In the genomic region with DNA sequence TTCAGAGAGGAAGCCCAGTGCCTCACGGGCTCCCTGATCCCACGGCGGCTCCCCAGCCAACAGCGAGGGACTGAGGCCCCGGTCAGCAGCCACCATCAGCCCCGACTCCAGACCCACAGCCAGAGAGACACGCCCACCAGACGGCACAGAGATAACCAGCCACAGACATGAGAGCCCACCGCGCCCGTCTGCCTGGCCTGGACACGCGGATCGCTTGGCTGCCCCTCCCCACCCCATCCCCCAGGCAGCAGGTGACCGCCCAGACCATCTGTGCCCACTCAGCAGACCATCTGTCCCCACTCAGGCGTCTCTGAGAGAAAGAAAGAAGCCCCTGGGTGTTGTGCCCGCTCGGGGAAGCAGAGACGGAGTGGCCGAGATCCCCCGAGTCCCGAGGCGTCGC, we compare ENCODE assay signal across 20 cellular contexts. TPM values are rescaled to one million over a fixed set of nuclear protein-coding genes. Genes with fewer than 3 reads are reported as not detected.
DNase-seq lines count a peak whose midpoint lies in the region; ATAC-seq and TF ChIP-seq lines count a peak whose summit lies in the region.
"Had no signal": no experiment of that assay in that cellular context is flagged by ENCODE, and none has a peak within 500 bp of the region (broad histone marks: within the 10 kb centered on the region; RNA-seq: fewer than 3 reads in every experiment).

No MANE protein-coding gene starts in this region.

- H3K4me2 ChIP-seq in SK-N-SH, result no peak overlapping the region

- peaks cover 0 to 23% of the 10 kb centered on the region in 2 experiments; a peak in 1 of 4 replicates for H3K4me1 ChIP-seq in SK-N-SH (ENCODE audit: control insufficient read depth in 1 of 2, insufficient read depth in 2 of 2, low read depth in 1 of 2, low read length in 1 of 2)

- in situ Hi-C loops in ACHN (cut with HindIII; ENCODE audit: low pct_ligation_motif_present, low pct_unique_long_range_greater_than_20kb, low sequenced_read_pairs), result no loop called here

- H4K20me1 ChIP-seq in SK-N-SH (ENCODE audit: insufficient read depth), result no peaks in the 10 kb centered on the region

- H3K9me3 ChIP-seq in SK-N-SH, result no peaks in the 10 kb centered on the region
- H3K9me3 ChIP-seq: MG63 had no signal

- H3K27me3 ChIP-seq in SK-N-SH (ENCODE audit: insufficient read depth), result no peaks in the 10 kb centered on the region

- no peaks in the 10 kb centered on the region for H3K9me2 ChIP-seq in SK-N-SH

- H3K4me3 ChIP-seq in SK-N-SH (ENCODE audit: low read depth in 2 of 2, low read length in 1 of 2), result no peak overlapping the region
- H3K4me3 ChIP-seq: GM23248, MG63 had no signal

- no peak for TF ChIP-seq CTCF in SK-N-SH (IDR thresholded peaks at IDR 0.05)

- no peak for ATAC-seq in SK-N-SH treated with all-trans-retinoic acid at 6 μM for 48 hours
- ATAC-seq: CD8-positive, alpha-beta T cell; T-helper 17 cell had no signal

- CTCF ChIA-PET in SK-N-SH (lab: Yijun Ruan, JAX), result no interaction called here

- H3F3A ChIP-seq in SK-N-SH (replicated peaks; ENCODE audit: insufficient read depth), result no peaks in the 10 kb centered on the region

- no peak for TF ChIP-seq EP300 in SK-N-SH (IDR thresholded peaks at IDR 0.05; ENCODE audit: borderline replicate concordance in 1 of 2, low read depth in 1 of 2, low read length in 1 of 2)

- no peak for TF ChIP-seq RAD21 in SK-N-SH (IDR thresholded peaks at IDR 0.05; ENCODE audit: low read length)

- H3K36me3 ChIP-seq in SK-N-SH (replicated peaks in 1 of 2; ENCODE audit: control insufficient read depth in 1 of 2, insufficient read depth in 2 of 2, low read length in 1 of 2), result no peaks in the 10 kb centered on the region
- H3K36me3 ChIP-seq: MG63 had no signal

- H3K9ac ChIP-seq in SK-N-SH, result no peak overlapping the region
- H3K9ac ChIP-seq: GM23248 had no signal

- no peak overlapping the region for H2AFZ ChIP-seq in SK-N-SH (ENCODE audit: low read depth)
- H2AFZ ChIP-seq: GM23248 had no signal

- H3K79me2 ChIP-seq in SK-N-SH (ENCODE audit: insufficient read depth), result no peaks in the 10 kb centered on the region

- peak overlapping the region in 1 of 2 experiments; percentile 74; a peak in 2 of 4 replicates for H3K27ac ChIP-seq in SK-N-SH (ENCODE audit: low read depth in 2 of 2, low read length in 1 of 2)
- H3K27ac ChIP-seq: GM23248 had no signal

- POLR2A ChIA-PET in SK-N-SH (lab: Yijun Ruan, JAX), result interaction anchor here (0.6 kb wide), 1 partner anchor 43 kb away, joined by 3 read pairs; no protein-coding TSS in a partner anchor

- WGBS in SK-N-SH (ENCODE audit: low lambda C conversion rate), result 47% methylated on average over 3 of the region's 24 CpGs

- DNase-seq in SK-N-SH, result peak; percentile 84
- DNase-seq in NCI-H69 (lab: John Stamatoyannopoulos, UW), result peak; percentile 39
- DNase-seq in cerebellar cortex (ENCODE audit: low spot score), result peak; percentile 76
- DNase-seq in retina, result peak; percentile 77
- DNase-seq in ACHN, result no peak
- no peak for DNase-seq in NCI-H774 (lab: John Stamatoyannopoulos, UW)
- no peak for DNase-seq in NCI-H146 (lab: John Stamatoyannopoulos, UW)
- DNase-seq: CD8-positive, alpha-beta T cell; DND-41; GM23248; HCEC 1CT; Kasumi-1; MG63; NCI-H1048; NCI-H1436; NCI-H2029; SHP77 treated with DMSO at 0.1 percent for 48 hours; T-helper 17 cell had no signal

TF ChIP-seq in SK-N-SH, 30 proteins besides CTCF, POLR2A, EP300 and RAD21 (continues in another document):
- no peak for TF ChIP-seq RXRA (IDR thresholded peaks at IDR 0.05; ENCODE audit: borderline replicate concordance, low read depth)
- TF ChIP-seq JUND (IDR thresholded peaks at IDR 0.05), result no peak
- no peak for TF ChIP-seq MAX (IDR thresholded peaks at IDR 0.05; ENCODE audit: low read depth)
- TF ChIP-seq GATA2 (CRISPR knock-in tag; IDR thresholded peaks at IDR 0.05), result no peak
- no peak for TF ChIP-seq TCF12 (IDR thresholded peaks at IDR 0.05)
- no peak for TF ChIP-seq SIN3A (IDR thresholded peaks at IDR 0.05; ENCODE audit: borderline replicate concordance, low read depth, low read length)
- TF ChIP-seq FOSL2 (IDR thresholded peaks at IDR 0.05; ENCODE audit: borderline replicate concordance, low read depth), result no peak
- no peak for TF ChIP-seq SMC3 (IDR thresholded peaks at IDR 0.05; ENCODE audit: low read depth, low read length)
- TF ChIP-seq USF1 (IDR thresholded peaks at IDR 0.05; ENCODE audit: borderline replicate concordance, low read depth), result no peak

TF ChIP-seq in SK-N-SH treated with all-trans-retinoic acid at 6 μM for 48 hours, 23 proteins besides CTCF, POLR2A, EP300 and RAD21 (continues in another document):
- TF ChIP-seq ARNTL (CRISPR knock-in tag; IDR thresholded peaks at IDR 0.05; ENCODE audit: borderline replicate concordance, low read depth), result no peak
- TF ChIP-seq ZNF8 (CRISPR knock-in tag; IDR thresholded peaks at IDR 0.05), result no peak
- TF ChIP-seq SNAI2 (CRISPR knock-in tag; IDR thresholded peaks at IDR 0.05), result no peak
- no peak for TF ChIP-seq CSRNP3 (CRISPR knock-in tag; IDR thresholded peaks at IDR 0.05)
- TF ChIP-seq, protein P1, sequence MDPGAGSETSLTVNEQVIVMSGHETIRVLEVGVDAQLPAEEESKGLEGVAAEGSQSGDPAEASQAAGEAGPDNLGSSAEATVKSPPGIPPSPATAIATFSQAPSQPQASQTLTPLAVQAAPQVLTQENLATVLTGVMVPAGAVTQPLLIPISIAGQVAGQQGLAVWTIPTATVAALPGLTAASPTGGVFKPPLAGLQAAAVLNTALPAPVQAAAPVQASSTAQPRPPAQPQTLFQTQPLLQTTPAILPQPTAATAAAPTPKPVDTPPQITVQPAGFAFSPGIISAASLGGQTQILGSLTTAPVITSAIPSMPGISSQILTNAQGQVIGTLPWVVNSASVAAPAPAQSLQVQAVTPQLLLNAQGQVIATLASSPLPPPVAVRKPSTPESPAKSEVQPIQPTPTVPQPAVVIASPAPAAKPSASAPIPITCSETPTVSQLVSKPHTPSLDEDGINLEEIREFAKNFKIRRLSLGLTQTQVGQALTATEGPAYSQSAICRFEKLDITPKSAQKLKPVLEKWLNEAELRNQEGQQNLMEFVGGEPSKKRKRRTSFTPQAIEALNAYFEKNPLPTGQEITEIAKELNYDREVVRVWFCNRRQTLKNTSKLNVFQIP (CRISPR knock-in tag; IDR thresholded peaks at IDR 0.05; ENCODE audit: borderline replicate concordance, low read depth), result no peak
- no peak for TF ChIP-seq ESRRG (CRISPR knock-in tag; IDR thresholded peaks at IDR 0.05)
- TF ChIP-seq TOX (CRISPR knock-in tag; IDR thresholded peaks at IDR 0.05; ENCODE audit: borderline replicate concordance), result no peak
- TF ChIP-seq ZC3H10 (CRISPR knock-in tag; IDR thresholded peaks at IDR 0.05), result no peak
- no peak for TF ChIP-seq CREB5 (CRISPR knock-in tag; IDR thresholded peaks at IDR 0.05; ENCODE audit: low read depth)
- TF ChIP-seq, protein P2, sequence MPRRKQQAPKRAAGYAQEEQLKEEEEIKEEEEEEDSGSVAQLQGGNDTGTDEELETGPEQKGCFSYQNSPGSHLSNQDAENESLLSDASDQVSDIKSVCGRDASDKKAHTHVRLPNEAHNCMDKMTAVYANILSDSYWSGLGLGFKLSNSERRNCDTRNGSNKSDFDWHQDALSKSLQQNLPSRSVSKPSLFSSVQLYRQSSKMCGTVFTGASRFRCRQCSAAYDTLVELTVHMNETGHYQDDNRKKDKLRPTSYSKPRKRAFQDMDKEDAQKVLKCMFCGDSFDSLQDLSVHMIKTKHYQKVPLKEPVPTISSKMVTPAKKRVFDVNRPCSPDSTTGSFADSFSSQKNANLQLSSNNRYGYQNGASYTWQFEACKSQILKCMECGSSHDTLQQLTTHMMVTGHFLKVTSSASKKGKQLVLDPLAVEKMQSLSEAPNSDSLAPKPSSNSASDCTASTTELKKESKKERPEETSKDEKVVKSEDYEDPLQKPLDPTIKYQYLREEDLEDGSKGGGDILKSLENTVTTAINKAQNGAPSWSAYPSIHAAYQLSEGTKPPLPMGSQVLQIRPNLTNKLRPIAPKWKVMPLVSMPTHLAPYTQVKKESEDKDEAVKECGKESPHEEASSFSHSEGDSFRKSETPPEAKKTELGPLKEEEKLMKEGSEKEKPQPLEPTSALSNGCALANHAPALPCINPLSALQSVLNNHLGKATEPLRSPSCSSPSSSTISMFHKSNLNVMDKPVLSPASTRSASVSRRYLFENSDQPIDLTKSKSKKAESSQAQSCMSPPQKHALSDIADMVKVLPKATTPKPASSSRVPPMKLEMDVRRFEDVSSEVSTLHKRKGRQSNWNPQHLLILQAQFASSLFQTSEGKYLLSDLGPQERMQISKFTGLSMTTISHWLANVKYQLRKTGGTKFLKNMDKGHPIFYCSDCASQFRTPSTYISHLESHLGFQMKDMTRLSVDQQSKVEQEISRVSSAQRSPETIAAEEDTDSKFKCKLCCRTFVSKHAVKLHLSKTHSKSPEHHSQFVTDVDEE (CRISPR knock-in tag; IDR thresholded peaks at IDR 0.05), result no peak

RNA-seq across cellular contexts. Expression of gene CHRNA4, which starts 55.5 kb away (rescaled TPM):
- polyA plus RNA-seq in SK-N-SH (2012; rRNA removed), result not detected in 2 replicates
- polyA plus RNA-seq in SK-N-SH (2012; cell fraction: cytosol; rRNA removed), result not detected in 2 replicates
- not detected in 2 replicates for polyA plus RNA-seq in SK-N-SH (2012; cell fraction: nucleus; rRNA removed)
- polyA plus RNA-seq: BJ, GM23248 had no signal

RNA-seq across cellular contexts. Expression of gene KCNQ2, which starts 55.8 kb away (rescaled TPM):
- 3.9 and 8.3 TPM in 2 replicates for polyA plus RNA-seq in SK-N-SH (2012; rRNA removed)
- polyA plus RNA-seq in SK-N-SH (2012; cell fraction: cytosol; rRNA removed), result 4.3 and 10.1 TPM in 2 replicates
- polyA plus RNA-seq in SK-N-SH (2012; cell fraction: nucleus; rRNA removed), result 4.0 and 7.9 TPM in 2 replicates
- polyA plus RNA-seq: BJ had no signal

Comparison
In these comparisons a context has a peak if more than half of its experiments do, and no peak if none do; other contexts are left out.
1. DNase-seq: peak in SK-N-SH (single experiment), NCI-H69 (single experiment), cerebellar cortex (single experiment) and retina (single experiment); none in ACHN (single experiment), NCI-H774 (single experiment) and NCI-H146 (single experiment).